In genomic region chr13:50901701-50902100, GRCh38 we compare ENCODE assay signal across 21 cellular contexts. TPM values are rescaled to one million over a fixed set of nuclear protein-coding genes. Genes with fewer than 3 reads are reported as not detected.
"Had no signal": no experiment of that assay in that cellular context is flagged by ENCODE, and none has a peak within 500 bp of the region (broad histone marks: within the 10 kb centered on the region; RNA-seq: fewer than 3 reads in every experiment).

No MANE protein-coding gene starts in this region.

- H3K27ac ChIP-seq: heart left ventricle, neutrophil, right atrium auricular region, sigmoid colon, skin epidermis, thoracic aorta, transverse colon had no signal

- H3K4me3 ChIP-seq: heart left ventricle, mucosa of descending colon, right atrium auricular region, sigmoid colon, skin epidermis, thoracic aorta, transverse colon had no signal

- H3K9me3 ChIP-seq: heart left ventricle, mucosa of descending colon, neutrophil, right atrium auricular region, sigmoid colon, thoracic aorta, transverse colon had no signal

- H3K27me3 ChIP-seq: heart left ventricle, neutrophil, right atrium auricular region, sigmoid colon, transverse colon had no signal

- DNase-seq: effector memory CD8-positive, alpha-beta T cell; erythroblast; heart left ventricle; hypothalamus; kidney glomerular epithelial cell; naive thymus-derived CD8-positive, alpha-beta T cell; posterior cingulate gyrus; sigmoid colon; stimulated activated CD4-positive, alpha-beta T cell treated with anti-CD3 and anti-CD28 coated beads, Interleukin-2, amount 100 ng/mL, for 24 hours; stimulated activated CD4-positive, alpha-beta T cell treated with anti-CD3 and anti-CD28 coated beads, Interleukin-4, amount 100 ng/mL, for 4 hours; stimulated activated naive B cell treated with anti-CD40 and anti-IgM and Interleukin-4, amounts not matched to agents 10 μg/mL and 1 μg/mL and 100 μg/mL, for 72 hours; stimulated activated naive CD8-positive, alpha-beta T cell treated with anti-CD3 and anti-CD28 coated beads, Interleukin-15, amount 100 ng/mL, for 72 hours; transverse colon had no signal

- H3K4me1 ChIP-seq: heart left ventricle, right atrium auricular region, sigmoid colon, transverse colon had no signal

- H3K36me3 ChIP-seq: heart left ventricle, neutrophil, right atrium auricular region, sigmoid colon, thoracic aorta, transverse colon had no signal

RNA-seq across cellular contexts. Expression of gene DLEU7, which starts 58.2 kb away (rescaled TPM):
- total RNA-seq: glomerular endothelial cell; lung microvascular endothelial cell; naive thymus-derived CD8-positive, alpha-beta T cell; ureter had no signal
